Comparison of ENCODE assay signal across 11 cellular contexts in the genomic region with DNA sequence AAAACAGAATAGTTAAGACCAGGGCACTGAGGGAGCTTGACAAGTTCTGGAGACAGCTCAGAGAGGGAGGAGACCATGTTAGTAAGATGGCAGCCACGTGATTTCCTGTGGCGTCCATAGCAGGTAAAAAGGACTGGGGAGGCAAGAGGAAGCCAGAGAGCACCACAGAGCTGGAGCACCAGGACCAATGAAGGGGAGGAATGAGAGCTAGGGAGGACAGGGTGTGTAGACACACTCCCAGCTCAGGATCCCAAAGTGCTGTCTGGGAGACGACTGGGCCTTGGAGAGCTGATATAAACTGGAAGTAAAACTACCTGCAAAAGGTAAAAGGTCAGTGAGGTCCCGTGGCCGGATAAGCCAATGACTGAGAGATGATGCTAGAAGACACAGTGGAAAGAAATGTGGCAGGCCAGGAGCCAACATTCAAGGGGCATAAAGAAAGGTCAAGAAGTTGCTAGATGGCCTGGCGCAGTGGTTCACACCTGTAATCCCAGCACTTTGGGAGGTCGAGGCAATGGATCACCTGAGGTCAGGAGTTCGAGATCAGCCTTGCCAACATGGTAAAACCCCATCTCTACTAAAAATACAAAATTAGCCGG. TPM values are rescaled to one million over a fixed set of nuclear protein-coding genes. Genes with fewer than 3 reads are reported as not detected.
DNase-seq lines count a peak whose midpoint lies in the region; FAIRE-seq and TF ChIP-seq lines count a peak whose summit lies in the region.
"Had no signal": no experiment of that assay in that cellular context is flagged by ENCODE, and none has a peak within 500 bp of the region (broad histone marks: within the 10 kb centered on the region; RNA-seq: fewer than 3 reads in every experiment).

No MANE protein-coding gene starts in this region.

- no peaks in the 10 kb centered on the region for H3K36me3 ChIP-seq in astrocyte (ENCODE audit: insufficient read depth, low read length)
- no peaks in the 10 kb centered on the region for H3K36me3 ChIP-seq in tibial nerve

- H3K27me3 Mint-ChIP-seq in H9 (ENCODE audit: low read depth), result no peaks in the 10 kb centered on the region
- no peaks in the 10 kb centered on the region for H3K27me3 Mint-ChIP-seq in T-helper 2 cell treated with Interferon-gamma antibody and Interleukin-4, amounts not matched to agents 5 μg/mL and 100 μg/mL, for 36 hours (ENCODE audit: low read depth)
- H3K27me3 Mint-ChIP-seq in astrocyte (ENCODE audit: low read depth, unreplicated experiment), result no peaks in the 10 kb centered on the region

- H3K27ac Mint-ChIP-seq in H9 (peak overlapping the region in 1 of 3 experiments; percentile 68; a peak in 1 of 7 replicates), astrocyte (ENCODE audit: unreplicated experiment) (peak overlapping the region; percentile 44)
- H3K27ac Mint-ChIP-seq in T-helper 2 cell treated with Interferon-gamma antibody and Interleukin-4, amounts not matched to agents 5 μg/mL and 100 μg/mL, for 36 hours, result peak overlapping the region; percentile 95

- H3K23ac ChIP-seq in H9 (ENCODE audit: insufficient read length, low read depth, low read length), result no peak overlapping the region

- DNase-seq in H9, result no peak
- peak; percentile 48 for DNase-seq in T-helper 2 cell treated with Interferon-gamma antibody and Interleukin-4, amounts not matched to agents 5 μg/mL and 100 μg/mL, for 36 hours (ENCODE audit: low spot score)
- DNase-seq in astrocyte (ENCODE audit: low read depth), result no peak
- DNase-seq in stimulated activated CD4-positive, alpha-beta T cell treated with anti-CD3 and anti-CD28 coated beads, Interleukin-2, amount 100 ng/mL, for 24 hours, result peak; percentile 16 to 24
- no peak for DNase-seq in erythroblast (lab: John Stamatoyannopoulos, UW)
- DNase-seq in tibial nerve (ENCODE audit: low spot score in 2 of 2), result no peak
- no peak for DNase-seq in NCI-H2227 treated with DMSO at 0.1 percent for 48 hours (lab: John Stamatoyannopoulos, UW)
- DNase-seq in C1 segment of cervical spinal cord (lab: John Stamatoyannopoulos, UW), result no peak
- DNase-seq: NCI-H1694 treated with DMSO at 0.1 percent for 48 hours had no signal

- no peak overlapping the region for H2BK120ac ChIP-seq in H9 (ENCODE audit: low read depth, low read length, poor library complexity, severe bottlenecking)

- H4K8ac ChIP-seq in H9 (replicated peaks; ENCODE audit: insufficient read length, low read depth, low read length), result peak overlapping the region; percentile 92

- H2AFZ ChIP-seq in H9 (ENCODE audit: low read length) (no peak overlapping the region), astrocyte (ENCODE audit: low read depth, low read length) (no peak overlapping the region)

- no peak for TF ChIP-seq EP300 in tibial nerve (IDR thresholded peaks at IDR 0.05)

- no peaks in the 10 kb centered on the region for H3K23me2 ChIP-seq in H9 (ENCODE audit: insufficient read length, low read depth, low read length, poor library complexity, severe bottlenecking)

- H3K56ac ChIP-seq in H9 (ENCODE audit: insufficient read length, low read depth, low read length), result no peak overlapping the region

- no peak overlapping the region for H3K4ac ChIP-seq in H9 (ENCODE audit: low read depth, low read length)

- no peak overlapping the region for H2BK20ac ChIP-seq in H9 (ENCODE audit: low read depth, low read length, poor library complexity, severe bottlenecking)

- H3K79me2 ChIP-seq in H9 (ENCODE audit: insufficient read depth, low read length) (no peaks in the 10 kb centered on the region), astrocyte (ENCODE audit: insufficient read depth, low read length) (no peaks in the 10 kb centered on the region)

- H3K36me3 Mint-ChIP-seq in H9 (ENCODE audit: insufficient read depth in 1 of 3, low read depth in 3 of 3), result no peaks in the 10 kb centered on the region
- H3K36me3 Mint-ChIP-seq in T-helper 2 cell treated with Interferon-gamma antibody and Interleukin-4, amounts not matched to agents 5 μg/mL and 100 μg/mL, for 36 hours (ENCODE audit: low read depth), result peaks cover 6% of the 10 kb centered on the region
- no peaks in the 10 kb centered on the region for H3K36me3 Mint-ChIP-seq in astrocyte (ENCODE audit: low read depth, unreplicated experiment)

- no peak overlapping the region for H3K18ac ChIP-seq in H9 (ENCODE audit: insufficient read length, low read depth, low read length)

- H3K9me3 ChIP-seq in H9 (ENCODE audit: control insufficient read depth, low read depth, low read length), result no peaks in the 10 kb centered on the region
- no peaks in the 10 kb centered on the region for H3K9me3 ChIP-seq in astrocyte (ENCODE audit: insufficient read depth, low read depth, low read length)
- no peaks in the 10 kb centered on the region for H3K9me3 ChIP-seq in tibial nerve
- H3K9me3 ChIP-seq: heart right ventricle had no signal

- H3K9me3 Mint-ChIP-seq in H9 (no peaks in the 10 kb centered on the region), astrocyte (ENCODE audit: unreplicated experiment) (no peaks in the 10 kb centered on the region)
- peaks cover 3% of the 10 kb centered on the region for H3K9me3 Mint-ChIP-seq in T-helper 2 cell treated with Interferon-gamma antibody and Interleukin-4, amounts not matched to agents 5 μg/mL and 100 μg/mL, for 36 hours

- no peak overlapping the region for H2BK12ac ChIP-seq in H9 (ENCODE audit: insufficient read length, low read depth, low read length)

- H3K4me3 ChIP-seq in astrocyte (ENCODE audit: insufficient read depth, low read depth, low read length) (no peak overlapping the region), tibial nerve (no peak overlapping the region)
- H3K4me3 ChIP-seq: heart right ventricle had no signal

- H3K27ac ChIP-seq in H9 (ENCODE audit: insufficient read length, low read depth, low read length), result no peak overlapping the region
- H3K27ac ChIP-seq in astrocyte (ENCODE audit: low read depth, low read length), result peak overlapping the region; percentile 56
- H3K27ac ChIP-seq in tibial nerve, result peak overlapping the region in 2 of 4 donors; percentile 13 to 23

- no peak overlapping the region for H2AK5ac ChIP-seq in H9 (ENCODE audit: insufficient read length, low read length)

- H3K14ac ChIP-seq in H9 (ENCODE audit: insufficient read depth, low read length), result peak overlapping the region; percentile 57; the same call in 1 of the 2 replicates

- FAIRE-seq in astrocyte (lab: Jason Lieb, UNC), result no peak
- FAIRE-seq: G401.6 had no signal

- no peak overlapping the region for H3T11ph ChIP-seq in H9 (ENCODE audit: low read length)

- H3K9ac ChIP-seq in H9 (ENCODE audit: extremely low read depth, insufficient read length, low read length) (no peak overlapping the region), astrocyte (ENCODE audit: low read length) (no peak overlapping the region)

- H2BK5ac ChIP-seq in H9 (ENCODE audit: insufficient read length, low read length), result no peak overlapping the region

- H3K4me3 Mint-ChIP-seq in H9 (no peak overlapping the region), astrocyte (ENCODE audit: unreplicated experiment) (no peak overlapping the region)
- peak overlapping the region; percentile 62 for H3K4me3 Mint-ChIP-seq in T-helper 2 cell treated with Interferon-gamma antibody and Interleukin-4, amounts not matched to agents 5 μg/mL and 100 μg/mL, for 36 hours

- H4K5ac ChIP-seq in H9 (ENCODE audit: insufficient read length, low read depth, low read length), result peak overlapping the region; percentile 82

- H3K4me2 ChIP-seq in H9 (ENCODE audit: insufficient read depth, insufficient read length, low read length), result no peak overlapping the region
- no peak overlapping the region for H3K4me2 ChIP-seq in astrocyte (ENCODE audit: low read length)

- H3K27me3 ChIP-seq in H9 (ENCODE audit: insufficient read depth, low read length) (no peaks in the 10 kb centered on the region), astrocyte (ENCODE audit: insufficient read depth, low read length) (no peaks in the 10 kb centered on the region), tibial nerve (no peaks in the 10 kb centered on the region)
- H3K27me3 ChIP-seq: heart right ventricle had no signal

- peaks cover 9 to 18% of the 10 kb centered on the region in 2 experiments for H3K4me1 Mint-ChIP-seq in H9
- peaks cover 29% of the 10 kb centered on the region for H3K4me1 Mint-ChIP-seq in T-helper 2 cell treated with Interferon-gamma antibody and Interleukin-4, amounts not matched to agents 5 μg/mL and 100 μg/mL, for 36 hours (ENCODE audit: low read depth)
- peaks cover 13% of the 10 kb centered on the region for H3K4me1 Mint-ChIP-seq in astrocyte (ENCODE audit: low read depth, unreplicated experiment)

- H4K20me1 ChIP-seq in H9 (ENCODE audit: control insufficient read depth, insufficient read depth, insufficient read length), result no peaks in the 10 kb centered on the region
- H4K20me1 ChIP-seq in astrocyte (ENCODE audit: insufficient read depth, low read length), result no peaks in the 10 kb centered on the region

- H4K91ac ChIP-seq in H9 (ENCODE audit: insufficient read length, low read depth, low read length), result no peak overlapping the region

- no peak overlapping the region for H2BK15ac ChIP-seq in H9 (ENCODE audit: low read depth, low read length)

- peaks cover 3% of the 10 kb centered on the region; the same call in 1 of the 2 replicates for H3K4me1 ChIP-seq in H9 (ENCODE audit: insufficient read depth, low read length)
- H3K4me1 ChIP-seq in astrocyte (ENCODE audit: insufficient read depth, low read length), result peaks cover 3% of the 10 kb centered on the region
- H3K4me1 ChIP-seq in tibial nerve, result peaks cover 0 to 22% (median 0%) of the 10 kb centered on the region in 4 donors

- no peak for TF ChIP-seq POLR2A in erythroblast (IDR thresholded peaks at IDR 0.05; ENCODE audit: low read length)
- no peak for TF ChIP-seq POLR2A in tibial nerve (IDR thresholded peaks at IDR 0.05)

- WGBS in H9 (ENCODE audit: extremely low coverage, insufficient read length, low lambda C conversion rate), result no CpG with 5 or more reads among the region's 9 CpGs
- WGBS in tibial nerve, 2 donors, result 73 to 88% methylated on average over 9 of the region's 9 CpGs

- TF ChIP-seq CTCF in H9 (conservative IDR thresholded peaks at IDR 0.05) (no peak), astrocyte (IDR thresholded peaks at IDR 0.05; ENCODE audit: insufficient read depth, low read depth, low read length) (no peak), tibial nerve (IDR thresholded peaks at IDR 0.05) (no peak)

- H3K79me1 ChIP-seq in H9 (ENCODE audit: insufficient read depth, low read depth, low read length, poor library complexity, severe bottlenecking), result no peaks in the 10 kb centered on the region

RNA-seq across cellular contexts. Expression of a gene that starts 39.0 kb away (rescaled TPM):
- 16.3 and 16.5 TPM in 2 replicates for total RNA-seq in H9 (2021)
- total RNA-seq in astrocyte, result 19.2 and 20.8 TPM in 2 replicates
- total RNA-seq in tibial nerve, result 10 to 100 TPM; 30.6 to 48.5 (median 40.6) TPM

Comparison
In these comparisons a context has a peak if more than half of its experiments do, and no peak if none do; other contexts are left out.
1. DNase-seq: peak in T-helper 2 cell treated with Interferon-gamma antibody and Interleukin-4, amounts not matched to agents 5 μg/mL and 100 μg/mL, for 36 hours (single experiment) and stimulated activated CD4-positive, alpha-beta T cell treated with anti-CD3 and anti-CD28 coated beads, Interleukin-2, amount 100 ng/mL, for 24 hours (2 of 2); none in H9 (single experiment), astrocyte (single experiment), erythroblast (0 of 2), tibial nerve (0 of 2), NCI-H2227 treated with DMSO at 0.1 percent for 48 hours (single experiment) and C1 segment of cervical spinal cord (0 of 14).